In genomic region chr17:57832711-57833596, GRCh38 we compare ENCODE assay signal across 2 cellular contexts.
TF ChIP-seq lines count a peak whose summit lies in the region.

No MANE protein-coding gene starts in this region.

TF ChIP-seq in HCT116, 20 proteins besides CTCF, POLR2A, EP300 and RAD21:
- TF ChIP-seq ZFX (IDR thresholded peaks at IDR 0.05) (no peak), ZBTB33 (IDR thresholded peaks at IDR 0.05; ENCODE audit: extremely low read depth, insufficient replicate concordance, low read length) (no peak), ATF3 (IDR thresholded peaks at IDR 0.05) (no peak), CBX3 (IDR thresholded peaks at IDR 0.05; ENCODE audit: low read depth) (no peak), SIN3A (IDR thresholded peaks at IDR 0.05; ENCODE audit: low read depth) (no peak), POLR2AphosphoS5 (IDR thresholded peaks at IDR 0.05; ENCODE audit: low read depth, low read length) (no peak), JUND (IDR thresholded peaks at IDR 0.05) (no peak), MAX (IDR thresholded peaks at IDR 0.05) (no peak), YY1 (IDR thresholded peaks at IDR 0.05; ENCODE audit: extremely low read depth, insufficient replicate concordance, low read depth, low read length) (no peak), REST (IDR thresholded peaks at IDR 0.05; ENCODE audit: low read depth) (no peak)

TF ChIP-seq in HepG2, 621 proteins besides CTCF, POLR2A, EP300 and RAD21 (continues in another document):
- 0 out of 2 replicates have a peak, but pooled peaks have one; percentile 30 for TF ChIP-seq ZNF878 (CRISPR knock-in tag; IDR thresholded peaks at IDR 0.05)
- TF ChIP-seq MYPOP (CRISPR knock-in tag; IDR thresholded peaks at IDR 0.05), result peak; percentile 59; the same call in 1 of the 2 replicates
- TF ChIP-seq PAWR (CRISPR knock-in tag; IDR thresholded peaks at IDR 0.05; ENCODE audit: borderline replicate concordance), result no peak
- TF ChIP-seq IKZF1 (IDR thresholded peaks at IDR 0.05), result no peak
- TF ChIP-seq SMC3 (IDR thresholded peaks at IDR 0.05; ENCODE audit: low read length), result peak; percentile 82
- peak; percentile 41; the same call in 1 of the 2 replicates for TF ChIP-seq NFKB2 (CRISPR knock-in tag; IDR thresholded peaks at IDR 0.05; ENCODE audit: borderline replicate concordance)
- TF ChIP-seq ZNF503 (CRISPR knock-in tag; IDR thresholded peaks at IDR 0.05), result no peak
- no peak for TF ChIP-seq ATF1 (CRISPR knock-in tag; IDR thresholded peaks at IDR 0.05)
- peak; percentile 54; the same call in 1 of the 2 replicates for TF ChIP-seq ARNTL (CRISPR knock-in tag; IDR thresholded peaks at IDR 0.05)
- TF ChIP-seq ZFP91 (CRISPR knock-in tag; IDR thresholded peaks at IDR 0.05; ENCODE audit: borderline replicate concordance), result peak; percentile 38; the same call in 1 of the 2 replicates
- TF ChIP-seq KLF16 (CRISPR knock-in tag; IDR thresholded peaks at IDR 0.05), result peak in 1 of 2 experiments; percentile 61; a peak in 1 of 4 replicates
- TF ChIP-seq KDM2A (CRISPR knock-in tag; IDR thresholded peaks at IDR 0.05; ENCODE audit: borderline replicate concordance, low read depth), result peak; percentile 72
- peak; percentile 72; the same call in 1 of the 2 replicates for TF ChIP-seq ZNF556 (CRISPR knock-in tag; IDR thresholded peaks at IDR 0.05; ENCODE audit: borderline replicate concordance)
- no peak for TF ChIP-seq ZNF597 (CRISPR knock-in tag; IDR thresholded peaks at IDR 0.05)
- TF ChIP-seq TAF1 (CRISPR knock-in tag; IDR thresholded peaks at IDR 0.05), result no peak; the same call in 1 of the 2 replicates
- no peak for TF ChIP-seq ZBTB42 (CRISPR knock-in tag; IDR thresholded peaks at IDR 0.05)
- TF ChIP-seq SIN3B (IDR thresholded peaks at IDR 0.05; ENCODE audit: low read length), result 0 out of 2 replicates have a peak, but pooled peaks have one; percentile 11
- 0 out of 2 replicates have a peak, but pooled peaks have one; percentile 39 for TF ChIP-seq ZBTB26 (CRISPR knock-in tag; IDR thresholded peaks at IDR 0.05; ENCODE audit: borderline replicate concordance)
- no peak for TF ChIP-seq DNMT1 (CRISPR knock-in tag; IDR thresholded peaks at IDR 0.05)
- 0 out of 2 replicates have a peak, but pooled peaks have one; percentile 70 for TF ChIP-seq ATF6 (CRISPR knock-in tag; conservative IDR thresholded peaks at IDR 0.05)
- TF ChIP-seq FOSL1 (CRISPR knock-in tag; IDR thresholded peaks at IDR 0.05; ENCODE audit: borderline replicate concordance), result no peak
- no peak for TF ChIP-seq AGO1 (IDR thresholded peaks at IDR 0.05; ENCODE audit: low read depth, low read length, poor library complexity, severe bottlenecking)
- TF ChIP-seq FOXJ3 (CRISPR knock-in tag; IDR thresholded peaks at IDR 0.05; ENCODE audit: borderline replicate concordance), result no peak
- peak; percentile 64 for TF ChIP-seq U2AF1 (optimal IDR thresholded peaks at IDR 0.05; ENCODE audit: low read depth, low read length)
- no peak for TF ChIP-seq ZFAT (CRISPR knock-in tag; conservative IDR thresholded peaks at IDR 0.05)
- no peak for TF ChIP-seq ZNF513 (CRISPR knock-in tag; conservative IDR thresholded peaks at IDR 0.05)
- no peak for TF ChIP-seq ZNF253 (CRISPR knock-in tag; IDR thresholded peaks at IDR 0.05; ENCODE audit: borderline replicate concordance)
- TF ChIP-seq SPEN (CRISPR knock-in tag; IDR thresholded peaks at IDR 0.05; ENCODE audit: low read depth), result peak; percentile 53; the same call in 1 of the 2 replicates
- peak; percentile 76; the same call in 1 of the 2 replicates for TF ChIP-seq BORCS8-MEF2B (CRISPR knock-in tag; IDR thresholded peaks at IDR 0.05)
- TF ChIP-seq SOX13 (IDR thresholded peaks at IDR 0.05), result no peak
- 0 out of 4 replicates have a peak, but pooled peaks of 1 of the 2 experiments have one; percentile 18 for TF ChIP-seq SOX13 (CRISPR knock-in tag; conservative IDR thresholded peaks at IDR 0.05 in 1 of 2, IDR thresholded peaks at IDR 0.05 in 1 of 2)
- TF ChIP-seq RXRA (CRISPR knock-in tag; IDR thresholded peaks at IDR 0.05), result peak; percentile 35; the same call in 1 of the 2 replicates
- 0 out of 2 replicates have a peak, but pooled peaks have one; percentile 0 for TF ChIP-seq NR2C2 (CRISPR knock-in tag; IDR thresholded peaks at IDR 0.05; ENCODE audit: borderline replicate concordance)
- TF ChIP-seq NR3C1 (CRISPR knock-in tag; IDR thresholded peaks at IDR 0.05), result no peak
- TF ChIP-seq ELF1 (CRISPR knock-in tag; IDR thresholded peaks at IDR 0.05), result peak; percentile 38; the same call in 1 of the 2 replicates
- TF ChIP-seq BCL6 (CRISPR knock-in tag; IDR thresholded peaks at IDR 0.05), result peak; percentile 38; the same call in 1 of the 2 replicates
- no peak for TF ChIP-seq CENPX (CRISPR knock-in tag; IDR thresholded peaks at IDR 0.05)
- TF ChIP-seq KDM5A (IDR thresholded peaks at IDR 0.05; ENCODE audit: borderline replicate concordance, low read length), result peak; percentile 42; the same call in 1 of the 2 replicates
- no peak for TF ChIP-seq SMAD3 (CRISPR knock-in tag; IDR thresholded peaks at IDR 0.05)
- no peak for TF ChIP-seq ZNF770 (CRISPR knock-in tag; IDR thresholded peaks at IDR 0.05)
- no peak for TF ChIP-seq PLRG1 (conservative IDR thresholded peaks at IDR 0.05)
- TF ChIP-seq SAFB2 (CRISPR knock-in tag; IDR thresholded peaks at IDR 0.05; ENCODE audit: borderline replicate concordance, low read depth), result 0 out of 2 replicates have a peak, but pooled peaks have one; percentile 62
- no peak; the same call in 1 of the 2 replicates for TF ChIP-seq DNMT3B (CRISPR knock-in tag; conservative IDR thresholded peaks at IDR 0.05)
- no peak for TF ChIP-seq TERF1 (CRISPR knock-in tag; IDR thresholded peaks at IDR 0.05)
- TF ChIP-seq FOXP4 (CRISPR knock-in tag; IDR thresholded peaks at IDR 0.05), result no peak
- TF ChIP-seq ZNF768 (CRISPR knock-in tag; IDR thresholded peaks at IDR 0.05), result no peak
